Comparison of ENCODE assay signal across 24 cellular contexts in genomic region chr2:121409388-121409787, GRCh38.
A peak's percentile ranks its signal among the peaks of the same experiment; 100 is the strongest.
DNase-seq lines count a peak whose midpoint lies in the region; FAIRE-seq and TF ChIP-seq lines count a peak whose summit lies in the region.
"Had no signal": no experiment of that assay in that cellular context is flagged by ENCODE, and none has a peak within 500 bp of the region (broad histone marks: within the 10 kb centered on the region; RNA-seq: fewer than 3 reads in every experiment).

No MANE protein-coding gene starts in this region.

- no peaks in the 10 kb centered on the region for H3K27me3 ChIP-seq in CD8-positive, alpha-beta memory T cell (ENCODE audit: insufficient read depth, low read length, poor library complexity, severe bottlenecking)
- H3K27me3 ChIP-seq: right lobe of liver, SJCRH30, upper lobe of left lung had no signal

- no peak overlapping the region for H3K27ac ChIP-seq in CD8-positive, alpha-beta memory T cell (ENCODE audit: low read depth, low read length)
- H3K27ac ChIP-seq: right lobe of liver, SJCRH30, upper lobe of left lung had no signal

- H3K36me3 Mint-ChIP-seq in CD8-positive, alpha-beta memory T cell = peaks cover 0 to 75% (median 14%) of the 10 kb centered on the region in 3 donors
- peaks cover 42% of the 10 kb centered on the region for H3K36me3 Mint-ChIP-seq in nephron (ENCODE audit: low read depth)
- peaks cover 29% of the 10 kb centered on the region for H3K36me3 Mint-ChIP-seq in activated naive CD4-positive, alpha-beta T cell treated with anti-CD3 and anti-CD28 coated beads, Interleukin-2, amount 10 ng/mL, durations not matched to agents 7 days and 5 days

- H3K27ac Mint-ChIP-seq in CD8-positive, alpha-beta memory T cell = peak overlapping the region in 5 of 8 donors; percentile 14 to 27 (median 17)
- H3K27ac Mint-ChIP-seq in nephron = peak overlapping the region; percentile 71 to 92 (median 91)
- H3K27ac Mint-ChIP-seq in activated naive CD4-positive, alpha-beta T cell treated with anti-CD3 and anti-CD28 coated beads, Interleukin-2, amount 10 ng/mL, durations not matched to agents 7 days and 5 days = no peak overlapping the region
- H3K27ac Mint-ChIP-seq: CD14-positive monocyte had no signal

- peaks cover 32% of the 10 kb centered on the region for H3K36me3 ChIP-seq in CD8-positive, alpha-beta memory T cell (ENCODE audit: insufficient read depth, low read length)

- no peaks in the 10 kb centered on the region for H3K27me3 Mint-ChIP-seq in CD8-positive, alpha-beta memory T cell
- no peaks in the 10 kb centered on the region for H3K27me3 Mint-ChIP-seq in nephron (ENCODE audit: low read depth)
- no peaks in the 10 kb centered on the region for H3K27me3 Mint-ChIP-seq in activated naive CD4-positive, alpha-beta T cell treated with anti-CD3 and anti-CD28 coated beads, Interleukin-2, amount 10 ng/mL, durations not matched to agents 7 days and 5 days
- H3K27me3 Mint-ChIP-seq: activated naive CD4-positive, alpha-beta T cell treated with anti-CD3 and anti-CD28 coated beads, Interleukin-2, amount 50 U/mL, for 24 hours had no signal

- FAIRE-seq in H54 (lab: Jason Lieb, UNC) = no peak
- FAIRE-seq: HTR-8/SVneo, RCC 7860 had no signal

- no peak overlapping the region for H3K4me3 Mint-ChIP-seq in CD8-positive, alpha-beta memory T cell
- H3K4me3 Mint-ChIP-seq in nephron = peak overlapping the region in 2 of 3 experiments; percentile 2 to 45
- no peak overlapping the region for H3K4me3 Mint-ChIP-seq in activated naive CD4-positive, alpha-beta T cell treated with anti-CD3 and anti-CD28 coated beads, Interleukin-2, amount 10 ng/mL, durations not matched to agents 7 days and 5 days
- H3K4me3 Mint-ChIP-seq: activated naive CD4-positive, alpha-beta T cell treated with anti-CD3 and anti-CD28 coated beads, Interleukin-2, amount 50 U/mL, for 24 hours; CD14-positive monocyte had no signal

- no peaks in the 10 kb centered on the region for H3K4me1 Mint-ChIP-seq in CD8-positive, alpha-beta memory T cell
- H3K4me1 Mint-ChIP-seq in nephron = peaks cover 12% of the 10 kb centered on the region
- H3K4me1 Mint-ChIP-seq in activated naive CD4-positive, alpha-beta T cell treated with anti-CD3 and anti-CD28 coated beads, Interleukin-2, amount 10 ng/mL, durations not matched to agents 7 days and 5 days = no peaks in the 10 kb centered on the region
- H3K4me1 Mint-ChIP-seq: activated naive CD4-positive, alpha-beta T cell treated with anti-CD3 and anti-CD28 coated beads, Interleukin-2, amount 50 U/mL, for 24 hours; CD14-positive monocyte had no signal

- peak; percentile 34 for DNase-seq in Ammon's horn (ENCODE audit: low spot score)
- no peak for DNase-seq in CD8-positive, alpha-beta memory T cell
- DNase-seq in choroid plexus epithelial cell (ENCODE audit: low read depth) = peak; percentile 12
- DNase-seq in H54 (ENCODE audit: insufficient read length, low spot score) = no peak
- DNase-seq in activated naive CD4-positive, alpha-beta T cell treated with anti-CD3 and anti-CD28 coated beads, Interleukin-2, amount 10 ng/mL, durations not matched to agents 7 days and 5 days = no peak
- DNase-seq in NCI-H1105 (lab: John Stamatoyannopoulos, UW) = no peak
- DNase-seq: activated CD4-positive, alpha-beta T cell treated with anti-CD3 and anti-CD28 coated beads for 1 hour; amygdala; dermis blood vessel endothelial cell; islet precursor cell; KBM-7; left ventricle myocardium superior; NCI-H2029 treated with DMSO at 0.1 percent for 48 hours; NCI-H2227 treated with DMSO at 0.1 percent for 48 hours; NCI-H774; right lobe of liver; SJCRH30; stimulated activated CD4-positive, alpha-beta T cell treated with anti-CD3 and anti-CD28 coated beads, Interleukin-2, amount 100 ng/mL, for 48 hours; upper lobe of left lung had no signal

- H3K4me1 ChIP-seq in CD8-positive, alpha-beta memory T cell (ENCODE audit: insufficient read depth, low read length) = no peaks in the 10 kb centered on the region
- H3K4me1 ChIP-seq: right lobe of liver, SJCRH30, upper lobe of left lung had no signal

- POLR2A ChIA-PET in CD8-positive, alpha-beta memory T cell (lab: Charles Lee) = no interaction called here

- no peak for TF ChIP-seq CTCF in choroid plexus epithelial cell (conservative IDR thresholded peaks at IDR 0.05; ENCODE audit: low read depth, low read length)
- TF ChIP-seq CTCF in nephron (IDR thresholded peaks at IDR 0.05; ENCODE audit: unreplicated experiment in 3 of 3) = no peak

- no peak overlapping the region for H3K4me3 ChIP-seq in CD8-positive, alpha-beta memory T cell (ENCODE audit: low read length)
- H3K4me3 ChIP-seq in choroid plexus epithelial cell (ENCODE audit: low read depth, low read length) = no peak overlapping the region
- H3K4me3 ChIP-seq: right lobe of liver, SJCRH30, upper lobe of left lung had no signal

- H3K9me3 Mint-ChIP-seq in CD8-positive, alpha-beta memory T cell = no peaks in the 10 kb centered on the region
- H3K9me3 Mint-ChIP-seq in nephron = no peaks in the 10 kb centered on the region
- H3K9me3 Mint-ChIP-seq in activated naive CD4-positive, alpha-beta T cell treated with anti-CD3 and anti-CD28 coated beads, Interleukin-2, amount 10 ng/mL, durations not matched to agents 7 days and 5 days = no peaks in the 10 kb centered on the region
- H3K9me3 Mint-ChIP-seq: activated naive CD4-positive, alpha-beta T cell treated with anti-CD3 and anti-CD28 coated beads, Interleukin-2, amount 50 U/mL, for 24 hours; CD14-positive monocyte had no signal

- H3K9me3 ChIP-seq in CD8-positive, alpha-beta memory T cell (ENCODE audit: low read length) = no peaks in the 10 kb centered on the region
- H3K9me3 ChIP-seq: right lobe of liver, SJCRH30, upper lobe of left lung had no signal

- TF ChIP-seq POLR2A in H54 (IDR thresholded peaks at IDR 0.05; ENCODE audit: low read depth, low read length) = no peak

- CTCF ChIA-PET in CD8-positive, alpha-beta memory T cell (lab: Charles Lee) = no interaction called here
- CTCF ChIA-PET in activated naive CD4-positive, alpha-beta T cell treated with anti-CD3 and anti-CD28 coated beads, Interleukin-2, amount 10 ng/mL, durations not matched to agents 7 days and 5 days (lab: Charles Lee) = interaction anchor here (1.4 kb wide), 1 partner anchor 11 kb away, joined by 3 read pairs; no protein-coding TSS in a partner anchor

Comparison
In these comparisons a context has a peak if more than half of its experiments do, and no peak if none do; other contexts are left out.
1. DNase-seq: peak in Ammon's horn (single experiment) and choroid plexus epithelial cell (single experiment); none in CD8-positive, alpha-beta memory T cell (0 of 5), H54 (single experiment), activated naive CD4-positive, alpha-beta T cell treated with anti-CD3 and anti-CD28 coated beads, Interleukin-2, amount 10 ng/mL, durations not matched to agents 7 days and 5 days (single experiment) and NCI-H1105 (single experiment).
2. H3K4me3 Mint-ChIP-seq: peak in nephron (2 of 3); none in CD8-positive, alpha-beta memory T cell (0 of 7) and activated naive CD4-positive, alpha-beta T cell treated with anti-CD3 and anti-CD28 coated beads, Interleukin-2, amount 10 ng/mL, durations not matched to agents 7 days and 5 days (single experiment).